Comparison of ENCODE assay signal across 19 cellular contexts in genomic region chr22:50730941-50731661, GRCh38. TPM values are rescaled to one million over a fixed set of nuclear protein-coding genes. Genes with fewer than 3 reads are reported as not detected.
DNase-seq lines count a peak whose midpoint lies in the region; ATAC-seq, FAIRE-seq and TF ChIP-seq lines count a peak whose summit lies in the region.
"Had no signal": no experiment of that assay in that cellular context is flagged by ENCODE, and none has a peak within 500 bp of the region (broad histone marks: within the 10 kb centered on the region; RNA-seq: fewer than 3 reads in every experiment).

No MANE protein-coding gene starts in this region.

- no peak for FAIRE-seq in HepG2 (lab: Jason Lieb, UNC)

- intact Hi-C loops in right lobe of liver (cut with DNase I), result no loop called here
- intact Hi-C loops in HepG2 (cut with micrococcal nuclease; ENCODE audit: unreplicated experiment), result no loop called here
- intact Hi-C loops in Right ventricle myocardium superior (cut with DNase I), result no loop called here
- intact Hi-C loops in lower lobe of right lung (cut with DNase I), result no loop called here

- peaks cover 0 to 6% (median 0%) of the 10 kb centered on the region in 4 donors for H3K36me3 ChIP-seq in right lobe of liver
- H3K36me3 ChIP-seq in HepG2 (replicated peaks in 1 of 2; ENCODE audit: control insufficient read depth in 1 of 2, insufficient read depth in 2 of 2, low read length in 2 of 2), result peaks cover 4 to 5% of the 10 kb centered on the region in 2 experiments; a peak in 3 of 5 replicates
- peaks cover 10% of the 10 kb centered on the region for H3K36me3 ChIP-seq in lower lobe of right lung
- H3K36me3 ChIP-seq: ascending aorta had no signal

- H3K9me3 ChIP-seq in right lobe of liver, result no peaks in the 10 kb centered on the region
- no peaks in the 10 kb centered on the region for H3K9me3 ChIP-seq in HepG2 (ENCODE audit: low read length)
- no peaks in the 10 kb centered on the region for H3K9me3 ChIP-seq in lower lobe of right lung
- H3K9me3 ChIP-seq: ascending aorta had no signal

- peak in 2 of 3 donors; percentile 48 to 53 for DNase-seq in right lobe of liver
- DNase-seq in HepG2 (ENCODE audit: low spot score), result no peak
- peak; percentile 47 for DNase-seq in Right ventricle myocardium superior
- DNase-seq in lower lobe of right lung, result peak; percentile 62
- peak; percentile 49 for DNase-seq in ureter (ENCODE audit: low spot score)
- no peak for DNase-seq in SK-N-DZ (ENCODE audit: low spot score)
- no peak for DNase-seq in SHP77 treated with DMSO at 0.1 percent for 48 hours (lab: John Stamatoyannopoulos, UW)
- DNase-seq: ACHN, immature natural killer cell, MM.1S, NCI-H1930, NCI-H526 treated with DMSO at 0.1 percent for 48 hours, OCI-M1 had no signal

- no peak for ATAC-seq in right lobe of liver
- ATAC-seq in HepG2, result no peak
- ATAC-seq in Right ventricle myocardium superior (ENCODE audit: poor library complexity), result peak; percentile 17
- peak; percentile 36 to 52 for ATAC-seq in lower lobe of right lung
- no peak for ATAC-seq in GM19455 (IDR thresholded peaks at IDR 0.05; ENCODE audit: unreplicated experiment)

- TF ChIP-seq POLR2A in right lobe of liver (IDR thresholded peaks at IDR 0.05) (no peak), HepG2 (IDR thresholded peaks at IDR 0.05; ENCODE audit: insufficient read depth in 1 of 2, low read depth in 2 of 2, low read length in 2 of 2) (no peak)

- no peak for TF ChIP-seq RAD21 in HepG2 (CRISPR knock-in tag; IDR thresholded peaks at IDR 0.05)

- CTCF ChIA-PET in HepG2 (lab: Yijun Ruan, JAX; ENCODE audit: low intra/inter-chr PET ratio, low total read pairs), result no interaction called here

- no peaks in the 10 kb centered on the region for H4K20me1 ChIP-seq in HepG2 (ENCODE audit: insufficient read depth, low read length)

- BruUV-seq in HepG2 (replicated peaks; lab: Mats Ljungman, UMichigan), result no TSS peak

- POLR2A ChIA-PET in HepG2 (lab: Yijun Ruan, JAX), result no interaction called here

- 81% methylated on average over 16 of the region's 76 CpGs for WGBS in right lobe of liver (ENCODE audit: insufficient coverage, low coverage, low lambda C conversion rate, missing lambda C conversion rate)
- 99% methylated on average over 60 of the region's 76 CpGs for WGBS in HepG2 (ENCODE audit: low lambda C conversion rate)

- no peaks in the 10 kb centered on the region for H3K4me1 ChIP-seq in right lobe of liver
- peaks cover 4% of the 10 kb centered on the region; the same call in 1 of the 2 replicates for H3K4me1 ChIP-seq in HepG2 (ENCODE audit: insufficient read depth, low read length)
- H3K4me1 ChIP-seq in lower lobe of right lung, result peaks cover 12% of the 10 kb centered on the region
- H3K4me1 ChIP-seq: ascending aorta had no signal

- TF ChIP-seq CTCF in right lobe of liver (IDR thresholded peaks at IDR 0.05) (no peak), HepG2 (CRISPR knock-in tag; IDR thresholded peaks at IDR 0.05) (no peak), lower lobe of right lung (IDR thresholded peaks at IDR 0.05) (no peak)

- in situ Hi-C loops in HepG2 (cut with HindIII; ENCODE audit: extremely low pct_ligation_motif_present, low pct_unique_long_range_greater_than_20kb), result no loop called here

- H2AFZ ChIP-seq in HepG2 (ENCODE audit: low read length), result no peak overlapping the region

- no peak overlapping the region for H3K4me3 ChIP-seq in right lobe of liver
- H3K4me3 ChIP-seq in HepG2 (replicated peaks in 1 of 3; ENCODE audit: insufficient read depth in 1 of 3, low read depth in 2 of 3, low read length in 3 of 3), result no peak overlapping the region
- no peak overlapping the region for H3K4me3 ChIP-seq in lower lobe of right lung
- H3K4me3 ChIP-seq: ascending aorta, SK-N-MC had no signal

- H3K27me3 ChIP-seq in right lobe of liver (no peaks in the 10 kb centered on the region), HepG2 (ENCODE audit: control insufficient read depth in 1 of 2, insufficient read depth in 2 of 2, low read length in 2 of 2) (no peaks in the 10 kb centered on the region; a peak in 1 of 5 replicates), lower lobe of right lung (ENCODE audit: low read depth) (peaks cover 12% of the 10 kb centered on the region)
- H3K27me3 ChIP-seq: ascending aorta had no signal

- H3K9ac ChIP-seq in HepG2 (ENCODE audit: insufficient read depth, low read depth, low read length), result no peak overlapping the region

- no peak for TF ChIP-seq EP300 in HepG2 (IDR thresholded peaks at IDR 0.05; ENCODE audit: low read depth in 2 of 2, low read length in 2 of 2)
- no peak for TF ChIP-seq EP300 in HepG2 (CRISPR knock-in tag; IDR thresholded peaks at IDR 0.05; ENCODE audit: borderline replicate concordance)

- no peak overlapping the region for H3K4me2 ChIP-seq in HepG2 (ENCODE audit: low read depth, low read length)

- H3K79me2 ChIP-seq in HepG2 (ENCODE audit: insufficient read depth, low read length), result no peaks in the 10 kb centered on the region

- H3K27ac ChIP-seq in right lobe of liver, result no peak overlapping the region
- H3K27ac ChIP-seq in HepG2 (ENCODE audit: extremely low read length, insufficient read depth, low read length), result no peak overlapping the region
- H3K27ac ChIP-seq in lower lobe of right lung, result peak overlapping the region; percentile 38
- H3K27ac ChIP-seq: ascending aorta, epithelial cell of prostate, SK-N-MC, VCaP had no signal

RNA-seq across cellular contexts. Expression of gene ACR, which starts 6.9 kb away (rescaled TPM):
- total RNA-seq in right lobe of liver (under 1 TPM in 5 of 6 experiments, not detected in 1; 0.34 to 0.84 (median 0.55) TPM), HepG2 (2016; rRNA removed; fragmentation: Illumina TruSeq; extraction: Trizol) (not detected in 2 replicates), Right ventricle myocardium superior (0.43 TPM), lower lobe of right lung (0.62 TPM), ureter (1.7 TPM)
- total RNA-seq in HepG2 (2016; cell fraction: cytosol; rRNA removed; fragmentation: Illumina TruSeq; extraction: Trizol; ENCODE audit: low read depth), result not detected in 2 replicates
- total RNA-seq in HepG2 (2016; cell fraction: insoluble cytoplasmic fraction; rRNA removed; fragmentation: Illumina TruSeq; extraction: Trizol), result not detected in 2 replicates
- total RNA-seq in HepG2 (2016; cell fraction: membrane; rRNA removed; fragmentation: Illumina TruSeq; extraction: Trizol), result not detected in 2 replicates
- total RNA-seq in HepG2 (2016; cell fraction: nucleus; rRNA removed; fragmentation: Illumina TruSeq; extraction: Trizol), result not detected in 2 replicates
- polyA plus RNA-seq in HepG2 (2011; rRNA removed), result 0.15 and 0.29 TPM in 2 replicates
- polyA plus RNA-seq in HepG2 (2011; cell fraction: cytosol; rRNA removed), result 0.04 and 0.12 TPM in 2 replicates
- polyA plus RNA-seq in HepG2 (2011; cell fraction: nucleus; rRNA removed), result 0.51 and 0.73 TPM in 2 replicates
- polyA plus RNA-seq in HepG2 (2012), result 0.44 TPM in 1 of 2 replicates, not detected in the other
- polyA plus RNA-seq in HepG2 (2016; cell fraction: cytosol; fragmentation: Illumina TruSeq; extraction: Trizol; ENCODE audit: low read depth), result not detected in 2 replicates
- polyA plus RNA-seq in HepG2 (2016; cell fraction: insoluble cytoplasmic fraction; fragmentation: Illumina TruSeq; extraction: Trizol; ENCODE audit: low read depth), result not detected in 2 replicates
- not detected in 2 replicates for polyA plus RNA-seq in HepG2 (2016; cell fraction: membrane; fragmentation: Illumina TruSeq; extraction: Trizol; ENCODE audit: low read depth)
- not detected in 2 replicates for polyA plus RNA-seq in HepG2 (2016; cell fraction: nucleus; fragmentation: Illumina TruSeq; extraction: Trizol; ENCODE audit: insufficient read depth, low read depth)
- polyA minus RNA-seq in HepG2 (2011; rRNA and poly(A)+ RNA removed; ENCODE audit: low replicate concordance), result not detected in 2 replicates
- polyA minus RNA-seq in HepG2 (2011; cell fraction: cytosol; rRNA and poly(A)+ RNA removed), result not detected in 2 replicates
- polyA minus RNA-seq in HepG2 (2011; cell fraction: nucleus; rRNA and poly(A)+ RNA removed), result 0.62 and 0.77 TPM in 2 replicates
- polyA plus RNA-seq in SK-N-DZ (2014; cell fraction: cytosol; rRNA removed), result not detected in 2 replicates
- not detected in 2 replicates for polyA plus RNA-seq in SK-N-DZ (2014; cell fraction: nucleus; rRNA removed)
- total RNA-seq: activated T-helper 2 cell treated with anti-CD3 and anti-CD28 coated beads, Interferon-gamma antibody, Interleukin-2, Interleukin-4, amounts not matched to agents 10 μg/mL and 5 μg/mL and 100 μg/mL, durations not matched to agents 14 hours and 24 hours and 36 hours; ascending aorta had no signal
- polyA plus RNA-seq: immature natural killer cell had no signal

RNA-seq across cellular contexts. Expression of gene RABL2B, which starts 52.3 kb away (rescaled TPM):
- 10 to 100 TPM in 3 of 6 experiments, 1 to 10 TPM in 3; 3.0 to 14.2 (median 9.5) TPM for total RNA-seq in right lobe of liver
- 4.9 and 8.0 TPM in 2 replicates for total RNA-seq in HepG2 (2016; rRNA removed; fragmentation: Illumina TruSeq; extraction: Trizol)
- 9.0 and 9.7 TPM in 2 replicates for total RNA-seq in HepG2 (2016; cell fraction: cytosol; rRNA removed; fragmentation: Illumina TruSeq; extraction: Trizol; ENCODE audit: low read depth)
- total RNA-seq in HepG2 (2016; cell fraction: insoluble cytoplasmic fraction; rRNA removed; fragmentation: Illumina TruSeq; extraction: Trizol), result 4.5 and 7.5 TPM in 2 replicates
- 5.4 and 9.1 TPM in 2 replicates for total RNA-seq in HepG2 (2016; cell fraction: membrane; rRNA removed; fragmentation: Illumina TruSeq; extraction: Trizol)
- total RNA-seq in HepG2 (2016; cell fraction: nucleus; rRNA removed; fragmentation: Illumina TruSeq; extraction: Trizol), result 12.7 and 14.3 TPM in 2 replicates
- 27.9 and 28.3 TPM in 2 replicates for polyA plus RNA-seq in HepG2 (2011; rRNA removed)
- polyA plus RNA-seq in HepG2 (2011; cell fraction: cytosol; rRNA removed), result 8.2 and 9.8 TPM in 2 replicates
- 75.3 and 87.9 TPM in 2 replicates for polyA plus RNA-seq in HepG2 (2011; cell fraction: nucleus; rRNA removed)
- 9.5 and 9.6 TPM in 2 replicates for polyA plus RNA-seq in HepG2 (2012)
- polyA plus RNA-seq in HepG2 (2016; cell fraction: cytosol; fragmentation: Illumina TruSeq; extraction: Trizol; ENCODE audit: low read depth), result 4.1 and 6.8 TPM in 2 replicates
- 11.8 and 12.5 TPM in 2 replicates for polyA plus RNA-seq in HepG2 (2016; cell fraction: insoluble cytoplasmic fraction; fragmentation: Illumina TruSeq; extraction: Trizol; ENCODE audit: low read depth)
- polyA plus RNA-seq in HepG2 (2016; cell fraction: membrane; fragmentation: Illumina TruSeq; extraction: Trizol; ENCODE audit: low read depth), result 8.9 and 10.0 TPM in 2 replicates
- 38.4 and 47.1 TPM in 2 replicates for polyA plus RNA-seq in HepG2 (2016; cell fraction: nucleus; fragmentation: Illumina TruSeq; extraction: Trizol; ENCODE audit: insufficient read depth, low read depth)
- 16.1 and 22.0 TPM in 2 replicates for polyA minus RNA-seq in HepG2 (2011; rRNA and poly(A)+ RNA removed; ENCODE audit: low replicate concordance)
- polyA minus RNA-seq in HepG2 (2011; cell fraction: cytosol; rRNA and poly(A)+ RNA removed), result 4.2 and 4.7 TPM in 2 replicates
- 21.5 and 23.5 TPM in 2 replicates for polyA minus RNA-seq in HepG2 (2011; cell fraction: nucleus; rRNA and poly(A)+ RNA removed)
- total RNA-seq in Right ventricle myocardium superior, result 9.7 TPM
- total RNA-seq in lower lobe of right lung, result 46.3 TPM
- 44.3 TPM for total RNA-seq in ureter
- 15.5 and 15.8 TPM in 2 replicates for polyA plus RNA-seq in SK-N-DZ (2014; cell fraction: cytosol; rRNA removed)
- polyA plus RNA-seq in SK-N-DZ (2014; cell fraction: nucleus; rRNA removed), result 33.1 and 35.5 TPM in 2 replicates

RNA-seq across cellular contexts. Expression of gene SHANK3, which starts 58.5 kb away (rescaled TPM):
- 10 to 100 TPM in 5 of 6 experiments, 1 to 10 TPM in 1; 9.7 to 16.0 (median 14.8) TPM for total RNA-seq in right lobe of liver
- total RNA-seq in HepG2 (2016; rRNA removed; fragmentation: Illumina TruSeq; extraction: Trizol), result 1.9 and 2.9 TPM in 2 replicates
- 0.79 and 1.0 TPM in 2 replicates for total RNA-seq in HepG2 (2016; cell fraction: cytosol; rRNA removed; fragmentation: Illumina TruSeq; extraction: Trizol; ENCODE audit: low read depth)
- total RNA-seq in HepG2 (2016; cell fraction: insoluble cytoplasmic fraction; rRNA removed; fragmentation: Illumina TruSeq; extraction: Trizol), result 1.7 and 2.9 TPM in 2 replicates
- total RNA-seq in HepG2 (2016; cell fraction: membrane; rRNA removed; fragmentation: Illumina TruSeq; extraction: Trizol), result 2.3 TPM in 2 replicates
- total RNA-seq in HepG2 (2016; cell fraction: nucleus; rRNA removed; fragmentation: Illumina TruSeq; extraction: Trizol), result 2.9 and 3.7 TPM in 2 replicates
- polyA plus RNA-seq in HepG2 (2011; rRNA removed), result 4.6 and 6.5 TPM in 2 replicates
- 3.0 and 3.9 TPM in 2 replicates for polyA plus RNA-seq in HepG2 (2011; cell fraction: cytosol; rRNA removed)
- 25.0 and 33.1 TPM in 2 replicates for polyA plus RNA-seq in HepG2 (2011; cell fraction: nucleus; rRNA removed)
- polyA plus RNA-seq in HepG2 (2012), result 7.9 and 8.7 TPM in 2 replicates
- polyA plus RNA-seq in HepG2 (2016; cell fraction: cytosol; fragmentation: Illumina TruSeq; extraction: Trizol; ENCODE audit: low read depth), result 0.66 and 0.71 TPM in 2 replicates
- polyA plus RNA-seq in HepG2 (2016; cell fraction: insoluble cytoplasmic fraction; fragmentation: Illumina TruSeq; extraction: Trizol; ENCODE audit: low read depth), result 3.0 and 4.2 TPM in 2 replicates
- 1.6 and 1.9 TPM in 2 replicates for polyA plus RNA-seq in HepG2 (2016; cell fraction: membrane; fragmentation: Illumina TruSeq; extraction: Trizol; ENCODE audit: low read depth)
- 14.0 and 17.0 TPM in 2 replicates for polyA plus RNA-seq in HepG2 (2016; cell fraction: nucleus; fragmentation: Illumina TruSeq; extraction: Trizol; ENCODE audit: insufficient read depth, low read depth)
- polyA minus RNA-seq in HepG2 (2011; rRNA and poly(A)+ RNA removed; ENCODE audit: low replicate concordance), result 0.07 and 4.8 TPM in 2 replicates
- 5.2 and 5.4 TPM in 2 replicates for polyA minus RNA-seq in HepG2 (2011; cell fraction: cytosol; rRNA and poly(A)+ RNA removed)
- polyA minus RNA-seq in HepG2 (2011; cell fraction: nucleus; rRNA and poly(A)+ RNA removed), result 5.8 and 5.9 TPM in 2 replicates
- 19.3 TPM for total RNA-seq in Right ventricle myocardium superior
- 50.6 TPM for total RNA-seq in lower lobe of right lung
- 37.1 TPM for total RNA-seq in ureter
- polyA plus RNA-seq in SK-N-DZ (2014; cell fraction: cytosol; rRNA removed), result 2.8 and 2.9 TPM in 2 replicates
- 4.6 and 9.3 TPM in 2 replicates for polyA plus RNA-seq in SK-N-DZ (2014; cell fraction: nucleus; rRNA removed)
- polyA plus RNA-seq: immature natural killer cell had no signal

Comparison
In these comparisons a context has a peak if more than half of its experiments do, and no peak if none do; other contexts are left out.
1. DNase-seq: peak in right lobe of liver (2 of 3), Right ventricle myocardium superior (single experiment), lower lobe of right lung (single experiment) and ureter (single experiment); none in HepG2 (single experiment), SK-N-DZ (single experiment) and SHP77 treated with DMSO at 0.1 percent for 48 hours (single experiment).
2. ATAC-seq: peak in Right ventricle myocardium superior (single experiment) and lower lobe of right lung (2 of 2); none in right lobe of liver (0 of 4), HepG2 (single experiment) and GM19455 (single experiment).